Comparison of ENCODE assay signal across 21 cellular contexts in the genomic region with DNA sequence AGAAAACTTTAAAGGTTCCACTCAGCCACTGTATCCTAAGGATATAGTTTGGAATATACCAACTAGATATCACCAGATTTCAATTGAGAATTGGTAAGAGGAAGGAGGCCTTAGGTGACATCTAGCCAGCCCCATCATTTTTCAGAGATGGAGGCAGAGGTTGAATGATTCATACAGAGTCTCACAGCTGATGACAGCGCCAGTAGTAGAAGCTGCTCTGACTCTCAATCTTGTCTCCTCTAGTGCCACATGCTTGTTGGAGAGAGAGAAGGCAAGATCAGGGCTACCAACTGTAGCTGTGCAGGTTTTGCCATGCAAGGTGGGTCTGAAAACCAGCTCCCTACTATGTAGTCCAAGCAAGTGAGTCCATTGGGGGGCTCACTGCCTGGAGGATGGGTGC. TPM values are rescaled to one million over a fixed set of nuclear protein-coding genes. Genes with fewer than 3 reads are reported as not detected.
DNase-seq lines count a peak whose midpoint lies in the region; ATAC-seq and TF ChIP-seq lines count a peak whose summit lies in the region.
"Had no signal": no experiment of that assay in that cellular context is flagged by ENCODE, and none has a peak within 500 bp of the region (broad histone marks: within the 10 kb centered on the region; RNA-seq: fewer than 3 reads in every experiment).

No MANE protein-coding gene starts in this region.

- ATAC-seq in HG03159 (IDR thresholded peaks at IDR 0.05; ENCODE audit: unreplicated experiment) (no peak), HG03025 (IDR thresholded peaks at IDR 0.05; ENCODE audit: low FRiP score, unreplicated experiment) (no peak), HG03196 (IDR thresholded peaks at IDR 0.05; ENCODE audit: unreplicated experiment) (no peak)
- ATAC-seq: left ventricle myocardium superior; naive thymus-derived CD4-positive, alpha-beta T cell; stimulated activated memory B cell treated with anti-CD40 and anti-IgM and Interleukin-4, amounts not matched to agents 10 μg/mL and 1 μg/mL and 100 μg/mL, for 72 hours had no signal

- no peaks in the 10 kb centered on the region for H3K27me3 ChIP-seq in fibroblast of lung (ENCODE audit: control insufficient read depth, insufficient read depth, low read length)
- H3K27me3 ChIP-seq in smooth muscle cell (ENCODE audit: low read depth) = no peaks in the 10 kb centered on the region

- H3F3A ChIP-seq in smooth muscle cell (ENCODE audit: low read depth) = peaks cover 48% of the 10 kb centered on the region

- peaks cover 11% of the 10 kb centered on the region for H3K4me1 ChIP-seq in fibroblast of lung (ENCODE audit: control insufficient read depth, extremely low read depth, insufficient read depth, low read length)
- peaks cover 62% of the 10 kb centered on the region for H3K4me1 ChIP-seq in smooth muscle cell (ENCODE audit: low read depth)

- no peak overlapping the region for H2AFZ ChIP-seq in fibroblast of lung (ENCODE audit: low read length)
- H2AFZ ChIP-seq in smooth muscle cell (ENCODE audit: low read depth) = no peak overlapping the region

- TF ChIP-seq CTCF in fibroblast of lung (conservative IDR thresholded peaks at IDR 0.05 in 1 of 2, IDR thresholded peaks at IDR 0.05 in 1 of 2; ENCODE audit: low read depth in 1 of 2, low read length in 2 of 2) (no peak), smooth muscle cell (IDR thresholded peaks at IDR 0.05; ENCODE audit: borderline replicate concordance, insufficient read depth, poor library complexity, severe bottlenecking) (no peak)

- DNase-seq in activated CD4-positive, alpha-beta T cell treated with anti-CD3 and anti-CD28 coated beads for 48 hours = peak; percentile 9
- no peak for DNase-seq in activated CD4-positive, alpha-beta T cell treated with anti-CD3 and anti-CD28 coated beads for 4 hours
- DNase-seq in RKO (ENCODE audit: low spot score) (peak; percentile 53), fibroblast of lung (ENCODE audit: low read depth in 2 of 2) (peak in 1 of 2 donors; percentile 53), smooth muscle cell (lab: John Stamatoyannopoulos, UW; ENCODE audit: unreplicated experiment) (no peak)
- DNase-seq: 8988T; activated CD4-positive, alpha-beta T cell treated with anti-CD3 and anti-CD28 coated beads, Interleukin-2, amount 10 ng/mL, durations not matched to agents 24 days and 14 days; CD4-positive, alpha-beta memory T cell; central memory CD4-positive, alpha-beta T cell; effector CD8-positive, alpha-beta T cell; foreskin melanocyte; Kasumi-1; left ventricle myocardium superior; naive thymus-derived CD4-positive, alpha-beta T cell; NCI-H1436 treated with DMSO at 0.1 percent for 48 hours; NCI-H345; transverse colon had no signal

- WGBS in smooth muscle cell (ENCODE audit: low lambda C conversion rate) = 32% methylated on average over 1 of the region's 1 CpG

- H3K27ac ChIP-seq in fibroblast of lung (ENCODE audit: insufficient read depth, low read length) (peak overlapping the region; percentile 14), smooth muscle cell (ENCODE audit: low read depth) (peak overlapping the region; percentile 88)
- H3K27ac ChIP-seq: transverse colon had no signal

- peak overlapping the region in 1 of 4 experiments; percentile 28 for H3K4me3 ChIP-seq in fibroblast of lung (replicated peaks in 1 of 4; ENCODE audit: control extremely low read depth in 1 of 4, insufficient read depth in 1 of 4, low read depth in 3 of 4, low read length in 4 of 4)
- peak overlapping the region; percentile 81 for H3K4me3 ChIP-seq in smooth muscle cell
- H3K4me3 ChIP-seq: transverse colon had no signal

- H3K4me2 ChIP-seq in fibroblast of lung (ENCODE audit: extremely low read depth, insufficient read depth, low read length) (peak overlapping the region; percentile 67), smooth muscle cell (peak overlapping the region; percentile 99)

- H3K9me3 ChIP-seq in fibroblast of lung (ENCODE audit: control insufficient read depth, insufficient read depth, low read depth, low read length) (no peaks in the 10 kb centered on the region), smooth muscle cell (replicated peaks; ENCODE audit: low read depth) (no peaks in the 10 kb centered on the region)
- H3K9me3 ChIP-seq: transverse colon had no signal

- H3K79me2 ChIP-seq in fibroblast of lung (ENCODE audit: control insufficient read depth, insufficient read depth, low read length) (peaks cover 100% of the 10 kb centered on the region), smooth muscle cell (ENCODE audit: low read depth) (peaks cover 100% of the 10 kb centered on the region)

- H3K9ac ChIP-seq in fibroblast of lung (ENCODE audit: insufficient read depth, low read length) (no peak overlapping the region), smooth muscle cell (ENCODE audit: low read depth) (peak overlapping the region; percentile 1)

- H4K20me1 ChIP-seq in fibroblast of lung (ENCODE audit: control insufficient read depth, extremely low read depth, insufficient read depth, low read length) (no peaks in the 10 kb centered on the region), smooth muscle cell (ENCODE audit: low read depth) (peaks cover 100% of the 10 kb centered on the region)

- H3K36me3 ChIP-seq in fibroblast of lung (ENCODE audit: control insufficient read depth, insufficient read depth, low read length) (peaks cover 3% of the 10 kb centered on the region), smooth muscle cell (ENCODE audit: low read depth) (peaks cover 7% of the 10 kb centered on the region)
- H3K36me3 ChIP-seq: transverse colon had no signal

RNA-seq across cellular contexts. Expression of a gene that starts 6.1 kb away (rescaled TPM):
- total RNA-seq in fibroblast of lung (157 and 200 TPM in 2 replicates), smooth muscle cell (564 and 578 TPM in 2 replicates)
- polyA plus RNA-seq in fibroblast of lung (182 and 222 TPM in 2 replicates), smooth muscle cell (197 and 254 TPM in 2 replicates)
- polyA plus RNA-seq in fibroblast of lung (2012) = 122 and 146 TPM in 2 replicates
- 173 and 186 TPM in 2 replicates for polyA minus RNA-seq in fibroblast of lung (ENCODE audit: low replicate concordance)

Comparison
In these comparisons a context has a peak if more than half of its experiments do, and no peak if none do; other contexts are left out.
1. DNase-seq: peak in activated CD4-positive, alpha-beta T cell treated with anti-CD3 and anti-CD28 coated beads for 48 hours (single experiment) and RKO (single experiment); none in activated CD4-positive, alpha-beta T cell treated with anti-CD3 and anti-CD28 coated beads for 4 hours (0 of 2) and smooth muscle cell (single experiment).